8 cellular contexts compared by ENCODE assay signal in the genomic region with DNA sequence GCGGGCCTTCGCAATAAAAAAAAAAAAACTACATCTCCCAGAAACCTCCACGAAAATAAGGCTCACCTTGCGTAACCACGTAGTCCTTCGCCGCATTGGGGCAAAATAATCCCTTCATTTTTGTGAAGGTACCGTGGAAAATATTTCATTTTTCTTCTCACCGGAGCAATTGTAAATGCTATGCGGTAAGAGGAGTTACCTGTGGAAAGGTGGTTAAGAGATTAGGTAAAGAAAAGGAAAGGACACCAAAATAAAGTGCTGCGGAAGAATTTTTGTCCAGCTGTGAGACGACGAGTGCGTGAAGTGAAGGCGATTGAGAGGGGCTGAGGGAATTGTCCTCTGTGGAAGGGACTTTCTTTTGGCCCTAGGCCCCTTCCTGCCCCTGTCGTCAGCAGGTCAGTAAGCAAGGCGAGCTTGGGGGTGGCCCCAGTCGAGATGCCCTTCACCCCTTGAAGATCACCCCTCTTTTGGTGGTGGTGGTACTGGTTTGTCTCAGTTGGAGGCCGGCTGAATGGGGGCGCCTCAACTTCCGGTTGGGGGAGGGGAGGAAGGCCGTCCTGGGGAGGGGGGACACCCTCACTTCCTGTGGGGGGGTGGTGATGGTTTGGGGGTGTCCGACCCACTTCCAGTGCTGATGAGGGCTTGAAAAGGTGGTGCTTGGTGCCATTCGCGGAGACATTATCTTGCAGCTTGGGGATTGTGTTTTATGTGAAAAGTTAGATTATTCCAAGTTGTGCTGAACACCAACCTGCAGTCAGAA.
DNase-seq lines count a peak whose midpoint lies in the region; ATAC-seq and TF ChIP-seq lines count a peak whose summit lies in the region.

A gene (plus strand): TSS at position 279 of the 760 bp plus-strand sequence. CDS start 37,520 bp downstream, outside the sequence.

- ATAC-seq in GM19023 (IDR thresholded peaks at IDR 0.05; ENCODE audit: unreplicated experiment) (peak; percentile 37), HG03342 (IDR thresholded peaks at IDR 0.05; ENCODE audit: unreplicated experiment) (peak; percentile 34)

- H3K4me3 ChIP-seq in AG09309 (ENCODE audit: control insufficient read depth, low read depth, low read length) = peak within 1 kb of the TSS; percentile 91

- no peak for TF ChIP-seq CTCF in AG09309 (IDR thresholded peaks at IDR 0.05; ENCODE audit: control insufficient read depth, insufficient read depth, low read depth, low read length, missing control alignments)

- peak; percentile 67 for DNase-seq in AG09309 (ENCODE audit: low read depth)
- DNase-seq in NCI-H524 (lab: John Stamatoyannopoulos, UW) = peak; percentile 82 to 89
- DNase-seq in activated CD4-positive, alpha-beta T cell treated with anti-CD3 and anti-CD28 coated beads for 4 hours = peak; percentile 37 to 47
- DNase-seq in cortex of kidney (lab: John Stamatoyannopoulos, UW) = peak; percentile 69
- DNase-seq in left kidney (ENCODE audit: low read depth, low spot score) = peak; percentile 93
- DNase-seq in stimulated activated CD4-positive, alpha-beta T cell treated with anti-CD3 and anti-CD28 coated beads, Interleukin-2, amount 100 ng/mL, for 24 hours = peak; percentile 63 to 64

Comparison
In these comparisons a context has a peak if more than half of its experiments do, and no peak if none do; other contexts are left out.
1. Peak in every context shown above with its lines: DNase-seq, ATAC-seq and H3K4me3 ChIP-seq.
2. DNase-seq: peak in every context shown above with its lines; median percentile 93 in left kidney; 86 in NCI-H524; 69 in cortex of kidney; 67 in AG09309; 64 in stimulated activated CD4-positive, alpha-beta T cell treated with anti-CD3 and anti-CD28 coated beads, Interleukin-2, amount 100 ng/mL, for 24 hours; 42 in activated CD4-positive, alpha-beta T cell treated with anti-CD3 and anti-CD28 coated beads for 4 hours.